ENCODE assay signal across 8 cellular contexts in the genomic region with DNA sequence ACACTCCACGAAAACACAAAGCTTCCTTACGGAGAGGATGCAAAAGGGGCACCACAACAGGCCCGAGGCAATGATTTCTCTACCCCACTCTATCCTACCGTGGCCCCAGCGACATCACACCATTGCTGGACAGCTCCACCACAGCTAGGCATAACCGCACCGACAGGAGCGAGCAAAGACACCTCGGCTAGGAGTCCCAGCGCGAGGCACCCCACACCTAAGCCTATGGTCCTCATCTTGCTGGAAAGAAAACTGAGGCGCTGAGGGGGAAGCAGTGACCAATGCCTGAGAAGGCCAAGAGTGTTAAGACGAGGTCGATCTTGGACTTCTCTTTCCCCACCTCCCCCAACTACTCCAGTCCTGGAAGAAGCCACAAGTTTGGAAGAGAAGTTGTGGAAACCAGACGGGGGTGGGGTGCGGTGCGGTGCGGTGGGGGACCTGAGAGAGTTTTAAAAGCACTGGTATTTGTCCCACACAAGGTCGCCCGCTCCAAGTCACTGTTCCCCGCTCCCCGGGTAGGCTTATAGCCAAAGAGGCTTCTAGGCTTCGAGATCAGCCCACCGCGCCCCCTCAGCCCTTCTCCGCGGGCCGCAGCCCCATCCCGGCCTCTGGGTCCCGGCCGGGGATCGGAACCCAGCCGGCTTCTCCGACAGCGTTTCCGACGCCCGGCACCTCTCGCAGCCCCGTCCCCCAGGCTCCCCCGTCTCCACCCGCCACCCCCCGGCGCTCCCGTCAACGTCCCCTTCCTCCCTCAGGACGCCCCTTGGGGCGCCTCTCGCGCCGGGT. TPM values are rescaled to one million over a fixed set of nuclear protein-coding genes. Genes with fewer than 3 reads are reported as not detected.
A peak's percentile ranks its signal among the peaks of the same experiment; 100 is the strongest.
DNase-seq lines count a peak whose midpoint lies in the region; ATAC-seq, FAIRE-seq and TF ChIP-seq lines count a peak whose summit lies in the region.

No MANE protein-coding gene starts in this region.

- H3K9me3 ChIP-seq in OCI-LY3 (ENCODE audit: insufficient read depth, low read length) (no peaks in the 10 kb centered on the region), lower lobe of right lung (no peaks in the 10 kb centered on the region), tibial nerve (no peaks in the 10 kb centered on the region)

- TF ChIP-seq EP300 in tibial nerve (IDR thresholded peaks at IDR 0.05), result no peak

- peaks cover 3% of the 10 kb centered on the region; the same call in 1 of the 2 replicates for H4K20me1 ChIP-seq in OCI-LY3 (ENCODE audit: insufficient read depth, low read length)

- TF ChIP-seq POLR2A in tibial nerve (IDR thresholded peaks at IDR 0.05), result no peak

- peak overlapping the region; percentile 74 for H3K9ac ChIP-seq in OCI-LY3 (ENCODE audit: low read length)

- intact Hi-C loops in lower lobe of right lung (cut with DNase I), result no loop called here

- H3K36me3 ChIP-seq in OCI-LY3 (replicated peaks; ENCODE audit: low read depth, low read length) (peaks cover 3% of the 10 kb centered on the region), lower lobe of right lung (no peaks in the 10 kb centered on the region), tibial nerve (no peaks in the 10 kb centered on the region)

- WGBS in tibial nerve, 2 donors, result 8 to 15% methylated on average over 20 to 44 of the region's 51 CpGs

- TF ChIP-seq CTCF in 22Rv1 (IDR thresholded peaks at IDR 0.05) (no peak), OCI-LY3 (IDR thresholded peaks at IDR 0.05; ENCODE audit: low read depth, low read length) (no peak), cardiac fibroblast (IDR thresholded peaks at IDR 0.05; ENCODE audit: low read depth, low read length) (no peak), lower lobe of right lung (IDR thresholded peaks at IDR 0.05) (no peak), tibial nerve (IDR thresholded peaks at IDR 0.05) (no peak)

- H3K4me2 ChIP-seq in OCI-LY3 (ENCODE audit: low read length), result peak overlapping the region; percentile 95

- no peaks in the 10 kb centered on the region for H3K27me3 ChIP-seq in OCI-LY3 (ENCODE audit: low read depth, low read length)
- no peaks in the 10 kb centered on the region for H3K27me3 ChIP-seq in lower lobe of right lung (ENCODE audit: low read depth)
- H3K27me3 ChIP-seq in tibial nerve, result no peaks in the 10 kb centered on the region

- H3K79me2 ChIP-seq in OCI-LY3 (ENCODE audit: low read length), result peaks cover 25% of the 10 kb centered on the region

- DNase-seq in cardiac fibroblast (ENCODE audit: low read depth in 2 of 2), result peak in 1 of 2 donors; percentile 14
- no peak for DNase-seq in lower lobe of right lung
- DNase-seq in tibial nerve (ENCODE audit: low spot score in 2 of 2), result no peak
- no peak for DNase-seq in T-helper 9 cell
- DNase-seq in GM19239 (ENCODE audit: insufficient read length, low spot score), result no peak

- peak overlapping the region; percentile 95 for H3K4me3 ChIP-seq in OCI-LY3 (ENCODE audit: low read length)
- peak overlapping the region; percentile 80 to 85 for H3K4me3 ChIP-seq in cardiac fibroblast (replicated peaks in 1 of 2; ENCODE audit: low read depth in 2 of 2, low read length in 2 of 2)
- H3K4me3 ChIP-seq in lower lobe of right lung, result peak overlapping the region; percentile 93
- H3K4me3 ChIP-seq in tibial nerve, result peak overlapping the region; percentile 62 to 93 (median 85)

- H2AFZ ChIP-seq in OCI-LY3 (ENCODE audit: low read depth, low read length), result peak overlapping the region; percentile 89; the same call in 1 of the 2 replicates

- ATAC-seq in GM18498 (IDR thresholded peaks at IDR 0.05; ENCODE audit: unreplicated experiment) (peak; percentile 13), lower lobe of right lung (no peak)

- no peak for FAIRE-seq in GM19239 (lab: Jason Lieb, UNC)

- H3K4me1 ChIP-seq in OCI-LY3 (ENCODE audit: low read length), result peaks cover 19% of the 10 kb centered on the region
- H3K4me1 ChIP-seq in lower lobe of right lung, result peaks cover 41% of the 10 kb centered on the region
- peaks cover 0 to 43% (median 22%) of the 10 kb centered on the region in 4 donors for H3K4me1 ChIP-seq in tibial nerve

- H3K27ac ChIP-seq in 22Rv1 (peak overlapping the region; percentile 75), OCI-LY3 (ENCODE audit: low read length) (no peak overlapping the region), lower lobe of right lung (peak overlapping the region; percentile 83), tibial nerve (peak overlapping the region; percentile 80 to 89 (median 88))

RNA-seq across cellular contexts. Expression of gene PDE6D, which starts 0.8 kb away (rescaled TPM):
- total RNA-seq in lower lobe of right lung, result 18.5 TPM
- 10 to 100 TPM; 18.6 to 30.8 (median 26.6) TPM for total RNA-seq in tibial nerve

RNA-seq across cellular contexts. Expression of gene COPS7B, which starts 5.9 kb away (rescaled TPM):
- total RNA-seq in lower lobe of right lung (31.2 TPM), tibial nerve (10 to 100 TPM; 26.0 to 89.4 (median 42.5) TPM)
